ENCODE assay signal across 10 cellular contexts in genomic region chr22:32206774-32207758, GRCh38. TPM values are rescaled to one million over a fixed set of nuclear protein-coding genes. Genes with fewer than 3 reads are reported as not detected.
DNase-seq lines count a peak whose midpoint lies in the region; ATAC-seq and TF ChIP-seq lines count a peak whose summit lies in the region.
"Had no signal": no experiment of that assay in that cellular context is flagged by ENCODE, and none has a peak within 500 bp of the region (broad histone marks: within the 10 kb centered on the region; RNA-seq: fewer than 3 reads in every experiment).

No MANE protein-coding gene starts in this region.

- WGBS in spleen, 5 donors: 60 to 71% (median 66%) methylated on average over 16 to 22 of the region's 22 CpGs

- no peak overlapping the region for H3K27ac Mint-ChIP-seq in activated B cell treated with CpG ODN at 0.5 μM for 24 hours
- H3K27ac Mint-ChIP-seq: CD8-positive, alpha-beta T cell had no signal

- TF ChIP-seq CTCF in MM.1S (IDR thresholded peaks at IDR 0.05; ENCODE audit: low read length) (peak; percentile 68), activated B cell treated with CpG ODN at 0.5 μM for 24 hours (IDR thresholded peaks at IDR 0.05) (no peak), fibroblast of the aortic adventitia (IDR thresholded peaks at IDR 0.05; ENCODE audit: insufficient read depth, low read length) (peak; percentile 53), spleen (IDR thresholded peaks at IDR 0.05 in 8 of 11, conservative IDR thresholded peaks at IDR 0.05 in 3 of 11) (peak; percentile 19 to 69 (median 53))

- no peaks in the 10 kb centered on the region for H3K36me3 ChIP-seq in MM.1S (replicated peaks; ENCODE audit: insufficient read depth, low read length)
- H3K36me3 ChIP-seq in spleen: no peaks in the 10 kb centered on the region

- peaks cover 6% of the 10 kb centered on the region for H3K27me3 ChIP-seq in MM.1S (replicated peaks; ENCODE audit: insufficient read depth, low read length)
- peaks cover 0 to 61% (median 24%) of the 10 kb centered on the region in 7 donors for H3K27me3 ChIP-seq in spleen (replicated peaks in 1 of 7)

- no peaks in the 10 kb centered on the region for H3K4me1 Mint-ChIP-seq in activated B cell treated with CpG ODN at 0.5 μM for 24 hours

- H3K27me3 Mint-ChIP-seq in activated B cell treated with CpG ODN at 0.5 μM for 24 hours: peaks cover 31% of the 10 kb centered on the region

- H3K27ac ChIP-seq in MM.1S (ENCODE audit: low read length): no peak overlapping the region
- H3K27ac ChIP-seq in spleen: no peak overlapping the region

- no peak overlapping the region for H3K4me3 Mint-ChIP-seq in activated B cell treated with CpG ODN at 0.5 μM for 24 hours
- H3K4me3 Mint-ChIP-seq: CD8-positive, alpha-beta T cell had no signal

- no peaks in the 10 kb centered on the region for H3F3A ChIP-seq in MM.1S (ENCODE audit: insufficient read depth, low read length)

- H3K9ac ChIP-seq in MM.1S (ENCODE audit: low read length): no peak overlapping the region

- H3K4me3 ChIP-seq in MM.1S (ENCODE audit: low read length): peak overlapping the region; percentile 19; the same call in 1 of the 2 replicates
- H3K4me3 ChIP-seq in fibroblast of the aortic adventitia (ENCODE audit: low read depth, low read length): no peak overlapping the region
- H3K4me3 ChIP-seq in spleen: peak overlapping the region in 1 of 8 donors; percentile 17

- POLR2A ChIA-PET in activated B cell treated with CpG ODN at 0.5 μM for 24 hours (lab: Charles Lee): no interaction called here

- peak; percentile 20 to 56 for DNase-seq in NCI-H524 (lab: John Stamatoyannopoulos, UW)
- DNase-seq in NCI-H524 treated with DMSO at 0.1 percent for 48 hours (lab: John Stamatoyannopoulos, UW): no peak
- DNase-seq in MM.1S: peak; percentile 59
- no peak for DNase-seq in activated B cell treated with CpG ODN at 0.5 μM for 24 hours
- peak; percentile 4 for DNase-seq in fibroblast of the aortic adventitia (ENCODE audit: low read depth)
- peak; percentile 76 for DNase-seq in spleen

- no peaks in the 10 kb centered on the region for H3K79me2 ChIP-seq in MM.1S (ENCODE audit: low read length)

- no peaks in the 10 kb centered on the region for H3K9me3 Mint-ChIP-seq in activated B cell treated with CpG ODN at 0.5 μM for 24 hours
- H3K9me3 Mint-ChIP-seq: CD8-positive, alpha-beta T cell had no signal

- CTCF ChIA-PET in activated B cell treated with CpG ODN at 0.5 μM for 24 hours (lab: Charles Lee): interaction anchor here (1.1 kb wide), 1 partner anchor 42 kb away, joined by 3 read pairs; no protein-coding TSS in a partner anchor

- intact Hi-C loops in activated B cell treated with CpG ODN at 0.5 μM for 24 hours (cut with micrococcal nuclease) (loop anchor here (1.0 to 10.0 kb wide), 3 partner anchors 104 to 238 kb away; no protein-coding TSS in a partner anchor), spleen (cut with DNase I; ENCODE audit: low total_unique reads) (no loop called here)

- H3K4me2 ChIP-seq in MM.1S (ENCODE audit: low read depth, low read length): peak overlapping the region; percentile 58; the same call in 1 of the 2 replicates

- H4K20me1 ChIP-seq in MM.1S (ENCODE audit: insufficient read depth, low read length): no peaks in the 10 kb centered on the region

- ATAC-seq in activated B cell treated with CpG ODN at 0.5 μM for 24 hours (ENCODE audit: low read depth) (peak; percentile 45), HG02970 (IDR thresholded peaks at IDR 0.05; ENCODE audit: low FRiP score, unreplicated experiment) (no peak), GM19328 (IDR thresholded peaks at IDR 0.05; ENCODE audit: unreplicated experiment) (no peak)
- ATAC-seq: CD8-positive, alpha-beta T cell had no signal

- H3K9me3 ChIP-seq in MM.1S (replicated peaks; ENCODE audit: insufficient read depth, low read length): no peaks in the 10 kb centered on the region
- no peaks in the 10 kb centered on the region for H3K9me3 ChIP-seq in spleen

- peak overlapping the region; percentile 75 for H2AFZ ChIP-seq in MM.1S (ENCODE audit: low read length)

- no peaks in the 10 kb centered on the region for H3K9me2 ChIP-seq in MM.1S (replicated peaks; ENCODE audit: insufficient read depth, low read length)

- TF ChIP-seq POLR2A in spleen (IDR thresholded peaks at IDR 0.05): no peak

- H3K4me1 ChIP-seq in MM.1S (ENCODE audit: low read length): no peaks in the 10 kb centered on the region
- H3K4me1 ChIP-seq in spleen: peaks cover 3 to 39% (median 21%) of the 10 kb centered on the region in 6 donors

- no peaks in the 10 kb centered on the region for H3K36me3 Mint-ChIP-seq in activated B cell treated with CpG ODN at 0.5 μM for 24 hours (ENCODE audit: low read depth)
- H3K36me3 Mint-ChIP-seq: CD8-positive, alpha-beta T cell had no signal

RNA-seq across cellular contexts. Expression of gene RFPL2, which starts 2.2 kb away (rescaled TPM):
- total RNA-seq in activated B cell treated with CpG ODN at 0.5 μM for 24 hours (not detected in 2 replicates), fibroblast of the aortic adventitia (ENCODE audit: low replicate concordance) (not detected in 2 replicates), spleen (under 1 TPM in 4 of 7 donors, not detected in 3; 0.23 to 0.79 (median 0.51) TPM)
- polyA plus RNA-seq in spleen: under 1 TPM; 0.11 to 0.59 (median 0.42) TPM
- total RNA-seq: CD8-positive, alpha-beta T cell; right cardiac atrium had no signal
- polyA plus RNA-seq: right cardiac atrium had no signal

RNA-seq across cellular contexts. Expression of gene C22orf42, which starts 48.0 kb away (rescaled TPM):
- total RNA-seq in activated B cell treated with CpG ODN at 0.5 μM for 24 hours (not detected in 2 replicates), fibroblast of the aortic adventitia (ENCODE audit: low replicate concordance) (not detected in 2 replicates), spleen (not detected)
- not detected for polyA plus RNA-seq in spleen
- total RNA-seq: CD8-positive, alpha-beta T cell; right cardiac atrium had no signal
- polyA plus RNA-seq: right cardiac atrium had no signal

RNA-seq across cellular contexts. Expression of gene SLC5A4, which starts 48.1 kb away (rescaled TPM):
- total RNA-seq in activated B cell treated with CpG ODN at 0.5 μM for 24 hours (not detected in 2 replicates), fibroblast of the aortic adventitia (ENCODE audit: low replicate concordance) (not detected in 2 replicates), spleen (1 to 10 TPM in 2 of 7 donors, under 1 TPM in 5; 0.20 to 3.6 (median 0.56) TPM)
- polyA plus RNA-seq in spleen: under 1 TPM; 0.03 to 0.48 (median 0.04) TPM
- total RNA-seq: CD8-positive, alpha-beta T cell had no signal

Comparison
In these comparisons a context has a peak if more than half of its experiments do, and no peak if none do; other contexts are left out.
1. DNase-seq: peak in NCI-H524 (2 of 2), MM.1S (single experiment), fibroblast of the aortic adventitia (single experiment) and spleen (single experiment); none in NCI-H524 treated with DMSO at 0.1 percent for 48 hours (single experiment) and activated B cell treated with CpG ODN at 0.5 μM for 24 hours (single experiment).